ENCODE assay signal across 9 cellular contexts in the genomic region with DNA sequence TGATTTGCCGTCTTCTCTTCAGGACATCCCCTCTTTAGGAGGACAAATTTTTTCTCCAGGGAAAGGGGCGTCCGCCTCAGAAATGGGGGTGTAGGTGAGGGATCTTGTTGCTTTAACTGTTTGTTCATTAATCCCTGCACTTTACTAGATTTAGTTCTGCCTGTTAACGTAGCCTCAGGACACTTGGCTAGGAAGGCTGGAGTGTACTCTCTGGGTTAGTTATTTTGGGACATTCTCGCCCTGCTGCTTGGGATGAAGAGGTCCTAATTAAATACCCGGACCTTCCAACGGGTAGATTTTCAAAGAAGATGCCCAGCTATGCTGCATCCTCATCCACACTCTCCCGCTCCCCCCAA. TPM values are rescaled to one million over a fixed set of nuclear protein-coding genes. Genes with fewer than 3 reads are reported as not detected.
DNase-seq lines count a peak whose midpoint lies in the region; ATAC-seq and TF ChIP-seq lines count a peak whose summit lies in the region.
"Had no signal": no experiment of that assay in that cellular context is flagged by ENCODE, and none has a peak within 500 bp of the region (broad histone marks: within the 10 kb centered on the region; RNA-seq: fewer than 3 reads in every experiment).

No MANE protein-coding gene starts in this region.

- peak overlapping the region; percentile 92 for H2AFZ ChIP-seq in neural progenitor cell (replicated peaks)

- H3K4me1 ChIP-seq in RWPE2 (ENCODE audit: insufficient read depth, poor library complexity, severe bottlenecking): peaks cover 7% of the 10 kb centered on the region
- no peaks in the 10 kb centered on the region for H3K4me1 ChIP-seq in neural progenitor cell

- H3K27ac Mint-ChIP-seq in neural progenitor cell: no peak overlapping the region

- H3K4me2 ChIP-seq in neural progenitor cell: peak overlapping the region; percentile 80

- no peak for TF ChIP-seq CTCF in C4-2B (conservative IDR thresholded peaks at IDR 0.05)
- TF ChIP-seq CTCF in RWPE2 (IDR thresholded peaks at IDR 0.05; ENCODE audit: poor library complexity, severe bottlenecking): no peak
- TF ChIP-seq CTCF in epithelial cell of proximal tubule (conservative IDR thresholded peaks at IDR 0.05; ENCODE audit: low read depth, low read length): no peak
- no peak for TF ChIP-seq CTCF in neural progenitor cell (IDR thresholded peaks at IDR 0.05)

- peak overlapping the region; percentile 91 for H3K4me3 Mint-ChIP-seq in neural progenitor cell

- H3F3A ChIP-seq in neural progenitor cell (ENCODE audit: low read depth): peaks cover 18% of the 10 kb centered on the region

- peaks cover 7% of the 10 kb centered on the region for H3K4me1 Mint-ChIP-seq in neural progenitor cell

- H3K27me3 ChIP-seq in RWPE2 (ENCODE audit: insufficient read depth, poor library complexity, severe bottlenecking): no peaks in the 10 kb centered on the region
- H3K27me3 ChIP-seq in neural progenitor cell: peaks cover 44% of the 10 kb centered on the region

- H3K4me3 ChIP-seq in RWPE2 (ENCODE audit: severe bottlenecking) (peak overlapping the region; percentile 57), epithelial cell of proximal tubule (ENCODE audit: low read depth, low read length) (peak overlapping the region; percentile 64), neural progenitor cell (peak overlapping the region; percentile 64)
- H3K4me3 ChIP-seq: K562 had no signal

- DNase-seq in RWPE2 (ENCODE audit: low spot score) (no peak), epithelial cell of proximal tubule (ENCODE audit: low read depth) (no peak), neural progenitor cell (ENCODE audit: low spot score) (no peak), NCI-H1092 treated with DMSO at 0.1 percent for 48 hours (lab: John Stamatoyannopoulos, UW) (no peak), C1 segment of cervical spinal cord (lab: John Stamatoyannopoulos, UW) (no peak)

- H3K9me3 Mint-ChIP-seq in neural progenitor cell: no peaks in the 10 kb centered on the region

- no peak overlapping the region for H3K9ac ChIP-seq in neural progenitor cell

- no peaks in the 10 kb centered on the region for H3K36me3 ChIP-seq in RWPE2 (ENCODE audit: low read depth)
- no peaks in the 10 kb centered on the region for H3K36me3 ChIP-seq in neural progenitor cell

- H3K27ac ChIP-seq in C4-2B (peak overlapping the region; percentile 6; the same call in 1 of the 2 replicates), RWPE2 (ENCODE audit: poor library complexity, severe bottlenecking) (peak overlapping the region; percentile 37), neural progenitor cell (no peak overlapping the region)

- no peaks in the 10 kb centered on the region for H3K79me2 ChIP-seq in neural progenitor cell (ENCODE audit: low read depth)

- H3K9me3 ChIP-seq in RWPE2 (ENCODE audit: severe bottlenecking) (no peaks in the 10 kb centered on the region), neural progenitor cell (ENCODE audit: low read depth) (no peaks in the 10 kb centered on the region)

- H3K36me3 Mint-ChIP-seq in neural progenitor cell: no peaks in the 10 kb centered on the region

- H3K27me3 Mint-ChIP-seq in neural progenitor cell (ENCODE audit: insufficient read depth, low read depth): peaks cover 5% of the 10 kb centered on the region

- ATAC-seq in RWPE2 (ENCODE audit: low read depth) (no peak), GM19328 (IDR thresholded peaks at IDR 0.05; ENCODE audit: unreplicated experiment) (no peak), HG02973 (IDR thresholded peaks at IDR 0.05; ENCODE audit: unreplicated experiment) (no peak)
- ATAC-seq: K562 had no signal

- H4K20me1 ChIP-seq in neural progenitor cell (ENCODE audit: low read depth): no peaks in the 10 kb centered on the region

RNA-seq across cellular contexts. Expression of a gene that starts 0.6 kb away (rescaled TPM):
- total RNA-seq in epithelial cell of proximal tubule (2.0 and 2.9 TPM in 2 replicates), neural progenitor cell (ENCODE audit: low replicate concordance) (0.26 and 0.28 TPM in 2 replicates)
